In the genomic region with DNA sequence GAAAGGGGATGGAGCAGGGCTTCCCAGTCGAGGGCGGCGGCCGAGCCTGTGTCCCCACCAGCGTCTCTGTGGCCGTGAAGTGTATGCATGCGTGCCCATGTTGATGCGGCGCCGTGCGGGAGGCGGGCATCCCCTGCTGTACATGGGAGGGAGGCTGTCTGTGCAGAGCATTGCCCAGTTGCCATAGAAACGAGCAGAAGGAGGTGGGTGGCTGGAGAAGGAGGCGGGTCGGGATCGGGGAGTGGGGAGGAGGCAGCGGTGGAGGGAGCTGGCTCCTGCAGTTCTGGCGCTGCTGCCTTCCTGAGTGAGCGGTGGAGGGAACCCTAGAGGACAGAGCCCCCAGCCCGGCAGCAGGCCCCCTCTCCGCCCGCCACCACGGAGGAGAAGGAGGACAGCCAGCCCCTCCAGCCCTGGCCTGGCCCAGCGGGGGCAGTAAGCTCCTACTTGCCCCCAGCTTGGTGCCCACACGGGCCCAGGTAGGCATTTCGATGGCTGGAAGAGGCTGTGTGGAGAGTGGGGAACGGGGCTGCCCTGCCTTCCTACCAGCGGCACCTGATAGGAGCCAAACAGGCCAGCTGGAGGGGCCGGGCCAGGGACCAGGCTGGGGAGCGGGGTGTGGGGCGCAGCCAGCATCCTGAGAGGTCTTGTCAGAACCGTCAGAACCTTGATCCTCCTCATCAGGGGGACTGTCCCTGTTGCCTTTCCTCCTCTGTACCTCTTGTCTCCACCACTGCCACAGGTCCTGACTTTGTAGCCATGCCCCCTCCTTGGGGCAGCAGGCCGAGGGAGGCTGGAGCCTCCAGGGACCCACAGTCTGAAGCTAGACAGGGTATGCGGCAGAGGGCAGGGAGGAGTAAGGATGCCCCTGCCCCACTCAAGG, we compare ENCODE assay signal across 11 cellular contexts. TPM values are rescaled to one million over a fixed set of nuclear protein-coding genes. Genes with fewer than 3 reads are reported as not detected.
DNase-seq lines count a peak whose midpoint lies in the region; ATAC-seq and TF ChIP-seq lines count a peak whose summit lies in the region.
"Had no signal": no experiment of that assay in that cellular context is flagged by ENCODE, and none has a peak within 500 bp of the region (broad histone marks: within the 10 kb centered on the region; RNA-seq: fewer than 3 reads in every experiment).

No MANE protein-coding gene starts in this region.

- ATAC-seq in left lung (peak; percentile 25), upper lobe of right lung (no peak), HG02970 (IDR thresholded peaks at IDR 0.05; ENCODE audit: low FRiP score, unreplicated experiment) (no peak), GM21367 (IDR thresholded peaks at IDR 0.05; ENCODE audit: unreplicated experiment) (no peak)

- H3K27ac Mint-ChIP-seq in activated T-helper 2 cell treated with anti-CD3 and anti-CD28 coated beads, Interferon-gamma antibody, Interleukin-2, Interleukin-4, amounts not matched to agents 10 μg/mL and 5 μg/mL and 100 μg/mL, durations not matched to agents 14 hours and 24 hours and 36 hours, result no peak overlapping the region

- H3K9me3 ChIP-seq in cardiac muscle cell (ENCODE audit: low read depth) (no peaks in the 10 kb centered on the region), right atrium auricular region (peaks cover 0 to under 1% of the 10 kb centered on the region in 2 donors), left lung (peaks cover 0 to 3% of the 10 kb centered on the region in 2 donors), upper lobe of right lung (no peaks in the 10 kb centered on the region)
- H3K9me3 ChIP-seq: stomach had no signal

- H3K4me3 ChIP-seq in cardiac muscle cell, result no peak overlapping the region
- H3K4me3 ChIP-seq in right atrium auricular region, result no peak overlapping the region
- H3K4me3 ChIP-seq in left lung, result no peak overlapping the region
- H3K4me3 ChIP-seq in upper lobe of right lung, result no peak overlapping the region
- H3K4me3 ChIP-seq: SK-N-MC, stomach had no signal

- TF ChIP-seq CTCF in cardiac muscle cell (IDR thresholded peaks at IDR 0.05; ENCODE audit: low read depth, low read length), result peak; percentile 45
- no peak for TF ChIP-seq CTCF in right atrium auricular region (IDR thresholded peaks at IDR 0.05)
- no peak for TF ChIP-seq CTCF in left lung (IDR thresholded peaks at IDR 0.05)
- no peak for TF ChIP-seq CTCF in upper lobe of right lung (IDR thresholded peaks at IDR 0.05)

- H3K27me3 ChIP-seq in cardiac muscle cell, result no peaks in the 10 kb centered on the region
- H3K27me3 ChIP-seq in right atrium auricular region, result no peaks in the 10 kb centered on the region
- H3K27me3 ChIP-seq in left lung, result peaks cover 0 to 37% of the 10 kb centered on the region in 2 donors
- peaks cover 26% of the 10 kb centered on the region for H3K27me3 ChIP-seq in upper lobe of right lung

- intact Hi-C loops in left lung (cut with DNase I), result no loop called here
- intact Hi-C loops in upper lobe of right lung (cut with DNase I), result no loop called here
- intact Hi-C loops in activated T-helper 2 cell treated with anti-CD3 and anti-CD28 coated beads, Interferon-gamma antibody, Interleukin-2, Interleukin-4, amounts not matched to agents 10 μg/mL and 5 μg/mL and 100 μg/mL, durations not matched to agents 14 hours and 24 hours and 36 hours (cut with micrococcal nuclease), result no loop called here

- peaks cover 6% of the 10 kb centered on the region for H3K27me3 Mint-ChIP-seq in activated T-helper 2 cell treated with anti-CD3 and anti-CD28 coated beads, Interferon-gamma antibody, Interleukin-2, Interleukin-4, amounts not matched to agents 10 μg/mL and 5 μg/mL and 100 μg/mL, durations not matched to agents 14 hours and 24 hours and 36 hours (ENCODE audit: low read depth)

- peaks cover 8% of the 10 kb centered on the region for H3K9me3 Mint-ChIP-seq in activated T-helper 2 cell treated with anti-CD3 and anti-CD28 coated beads, Interferon-gamma antibody, Interleukin-2, Interleukin-4, amounts not matched to agents 10 μg/mL and 5 μg/mL and 100 μg/mL, durations not matched to agents 14 hours and 24 hours and 36 hours

- H3K36me3 Mint-ChIP-seq in activated T-helper 2 cell treated with anti-CD3 and anti-CD28 coated beads, Interferon-gamma antibody, Interleukin-2, Interleukin-4, amounts not matched to agents 10 μg/mL and 5 μg/mL and 100 μg/mL, durations not matched to agents 14 hours and 24 hours and 36 hours (ENCODE audit: low read depth), result no peaks in the 10 kb centered on the region

- H3K36me3 ChIP-seq in cardiac muscle cell, result no peaks in the 10 kb centered on the region
- no peaks in the 10 kb centered on the region for H3K36me3 ChIP-seq in right atrium auricular region
- H3K36me3 ChIP-seq in left lung, result no peaks in the 10 kb centered on the region
- H3K36me3 ChIP-seq in upper lobe of right lung, result no peaks in the 10 kb centered on the region
- H3K36me3 ChIP-seq: stomach had no signal

- no peaks in the 10 kb centered on the region for H3K4me1 Mint-ChIP-seq in activated T-helper 2 cell treated with anti-CD3 and anti-CD28 coated beads, Interferon-gamma antibody, Interleukin-2, Interleukin-4, amounts not matched to agents 10 μg/mL and 5 μg/mL and 100 μg/mL, durations not matched to agents 14 hours and 24 hours and 36 hours (ENCODE audit: low read depth)

- H3K27ac ChIP-seq in cardiac muscle cell, result no peak overlapping the region
- H3K27ac ChIP-seq in right atrium auricular region, result no peak overlapping the region
- no peak overlapping the region for H3K27ac ChIP-seq in left lung
- H3K27ac ChIP-seq in upper lobe of right lung, result no peak overlapping the region
- H3K27ac ChIP-seq: C4-2B, SK-N-MC, stomach had no signal

- H3K4me3 Mint-ChIP-seq in activated T-helper 2 cell treated with anti-CD3 and anti-CD28 coated beads, Interferon-gamma antibody, Interleukin-2, Interleukin-4, amounts not matched to agents 10 μg/mL and 5 μg/mL and 100 μg/mL, durations not matched to agents 14 hours and 24 hours and 36 hours (ENCODE audit: low read depth), result no peak overlapping the region

- H3K4me1 ChIP-seq in cardiac muscle cell (ENCODE audit: low read depth), result peaks cover 9% of the 10 kb centered on the region
- H3K4me1 ChIP-seq in right atrium auricular region, result peaks cover 0 to 7% of the 10 kb centered on the region in 2 donors
- no peaks in the 10 kb centered on the region for H3K4me1 ChIP-seq in left lung
- no peaks in the 10 kb centered on the region for H3K4me1 ChIP-seq in upper lobe of right lung

- DNase-seq in cardiac muscle cell (ENCODE audit: low read depth in 1 of 2, low spot score in 1 of 2) (peak; percentile 39 to 88), right atrium auricular region (ENCODE audit: low spot score) (no peak), dermis blood vessel endothelial cell (peak; percentile 75), left lung (no peak), upper lobe of right lung (peak; percentile 58)
- no peak for DNase-seq in activated T-helper 2 cell treated with anti-CD3 and anti-CD28 coated beads, Interferon-gamma antibody, Interleukin-2, Interleukin-4, amounts not matched to agents 10 μg/mL and 5 μg/mL and 100 μg/mL, durations not matched to agents 14 hours and 24 hours and 36 hours (ENCODE audit: low spot score)
- DNase-seq: stomach had no signal

RNA-seq across cellular contexts. Expression of a gene that starts 41.3 kb away (rescaled TPM):
- total RNA-seq in cardiac muscle cell (0.42 and 1.1 TPM in 2 replicates), right atrium auricular region (under 1 TPM; 0.22 to 0.31 TPM), dermis blood vessel endothelial cell (under 0.01 TPM in 1 of 2 replicates, not detected in the other), left lung (1 to 10 TPM; 3.1 to 6.0 TPM), upper lobe of right lung (1.3 TPM)
- 0.96 TPM in 1 of 2 replicates, not detected in the other for polyA plus RNA-seq in cardiac muscle cell
- 0.09 and 0.16 TPM in 2 replicates for total RNA-seq in activated T-helper 2 cell treated with anti-CD3 and anti-CD28 coated beads, Interferon-gamma antibody, Interleukin-2, Interleukin-4, amounts not matched to agents 10 μg/mL and 5 μg/mL and 100 μg/mL, durations not matched to agents 14 hours and 24 hours and 36 hours

RNA-seq across cellular contexts. Expression of a gene that starts 49.0 kb away (rescaled TPM):
- total RNA-seq in cardiac muscle cell (12.5 and 20.3 TPM in 2 replicates), right atrium auricular region (1 to 10 TPM; 5.6 to 6.3 TPM), dermis blood vessel endothelial cell (not detected in 2 replicates), left lung (under 1 TPM in 1 of 2 donors, not detected in 1; 0.09 TPM), upper lobe of right lung (not detected)
- 12.1 and 12.6 TPM in 2 replicates for polyA plus RNA-seq in cardiac muscle cell
- total RNA-seq in activated T-helper 2 cell treated with anti-CD3 and anti-CD28 coated beads, Interferon-gamma antibody, Interleukin-2, Interleukin-4, amounts not matched to agents 10 μg/mL and 5 μg/mL and 100 μg/mL, durations not matched to agents 14 hours and 24 hours and 36 hours, result not detected in 2 replicates

Comparison
In these comparisons a context has a peak if more than half of its experiments do, and no peak if none do; other contexts are left out.
1. DNase-seq: peak in cardiac muscle cell (2 of 2), dermis blood vessel endothelial cell (single experiment) and upper lobe of right lung (single experiment); none in right atrium auricular region (single experiment), left lung (0 of 2) and activated T-helper 2 cell treated with anti-CD3 and anti-CD28 coated beads, Interferon-gamma antibody, Interleukin-2, Interleukin-4, amounts not matched to agents 10 μg/mL and 5 μg/mL and 100 μg/mL, durations not matched to agents 14 hours and 24 hours and 36 hours (single experiment).